ENCODE assay signal across 14 cellular contexts in the genomic region with DNA sequence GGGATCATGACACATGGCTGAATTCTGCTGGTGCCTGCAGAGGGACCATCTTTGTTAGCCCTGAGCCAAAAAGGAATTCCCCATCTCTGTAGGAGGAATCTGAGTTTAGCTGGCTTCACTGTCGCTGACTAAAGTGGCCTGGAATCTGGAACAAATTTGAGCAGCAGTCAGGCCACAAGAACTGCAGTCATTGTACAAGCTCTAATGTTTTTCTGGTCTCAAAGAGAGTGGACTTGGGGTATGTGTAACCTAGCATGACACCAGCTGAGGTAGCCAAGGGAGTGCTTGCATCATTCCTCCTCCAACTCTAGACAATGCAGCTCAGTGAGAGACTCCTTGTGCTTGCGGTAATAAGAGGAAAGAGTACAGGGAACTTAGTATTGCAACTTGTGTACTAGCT.
"Had no signal": no experiment of that assay in that cellular context is flagged by ENCODE, and none has a peak within 500 bp of the region (broad histone marks: within the 10 kb centered on the region; RNA-seq: fewer than 3 reads in every experiment).

No MANE protein-coding gene starts in this region.

- H3K27me3 ChIP-seq: suprapubic skin, upper lobe of left lung had no signal

- H3K27ac ChIP-seq: coronary artery, psoas muscle, suprapubic skin, upper lobe of left lung had no signal

- DNase-seq: activated CD4-positive, alpha-beta T cell treated with anti-CD3 and anti-CD28 coated beads for 4 hours; activated CD8-positive, alpha-beta memory T cell treated with anti-CD3 and anti-CD28 coated beads, Interleukin-2, amount 50 U/mL, for 48 hours; activated CD8-positive, alpha-beta T cell treated with anti-CD3 and anti-CD28 coated beads, Interleukin-2, amount 10 ng/mL, durations not matched to agents 7 days and 5 days; activated naive CD4-positive, alpha-beta T cell; aorta; effector CD4-positive, alpha-beta T cell; mammary epithelial cell; psoas muscle; stimulated activated CD4-positive, alpha-beta T cell treated with anti-CD3 and anti-CD28 coated beads, Interleukin-2, amount 100 ng/mL, for 48 hours; stimulated activated naive CD4-positive, alpha-beta T cell treated with Interleukin-2 at 50 U/mL for 16 hours; upper lobe of left lung had no signal

- H3K4me3 ChIP-seq: coronary artery, psoas muscle, suprapubic skin, upper lobe of left lung had no signal

- H3K36me3 ChIP-seq: suprapubic skin, upper lobe of left lung had no signal

- H3K9me3 ChIP-seq: psoas muscle, upper lobe of left lung had no signal

- H3K4me1 ChIP-seq: psoas muscle, suprapubic skin, upper lobe of left lung had no signal

- ATAC-seq: activated CD8-positive, alpha-beta T cell treated with anti-CD3 and anti-CD28 coated beads, Interleukin-2, amount 10 ng/mL, durations not matched to agents 7 days and 5 days; natural killer cell treated with Interleukin-12 subunit alpha and Interleukin-12 subunit beta and Interleukin-15 and Interleukin-18, amount 100 ng/mL, for 72 hours had no signal
